1 cellular context compared by ENCODE assay signal in the genomic region with DNA sequence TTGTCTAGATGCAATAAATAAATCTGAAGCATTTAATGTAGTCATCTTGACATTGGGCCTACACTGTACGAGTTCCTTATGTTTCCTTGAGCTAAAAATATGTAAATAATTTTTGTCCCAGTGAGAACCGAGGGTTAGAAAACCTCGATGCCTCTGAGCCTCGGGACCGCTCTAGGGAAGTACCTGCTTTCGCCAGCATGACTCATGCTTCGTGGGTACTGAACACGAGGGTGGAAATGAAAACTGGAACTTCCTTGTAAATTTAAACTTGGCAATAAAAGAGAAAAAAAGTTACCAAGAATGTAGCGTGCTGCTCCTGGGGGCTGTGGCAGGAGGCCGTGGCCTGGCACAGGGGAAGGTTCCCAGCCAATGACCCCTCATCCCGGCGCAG.
A peak's percentile ranks its signal among the peaks of the same experiment; 100 is the strongest.
TF ChIP-seq lines count a peak whose summit lies in the region.

No MANE protein-coding gene starts in this region.

TF ChIP-seq in GM12878, 131 proteins besides CTCF, POLR2A, EP300 and RAD21 (continued from another document):
- TF ChIP-seq, protein P1, sequence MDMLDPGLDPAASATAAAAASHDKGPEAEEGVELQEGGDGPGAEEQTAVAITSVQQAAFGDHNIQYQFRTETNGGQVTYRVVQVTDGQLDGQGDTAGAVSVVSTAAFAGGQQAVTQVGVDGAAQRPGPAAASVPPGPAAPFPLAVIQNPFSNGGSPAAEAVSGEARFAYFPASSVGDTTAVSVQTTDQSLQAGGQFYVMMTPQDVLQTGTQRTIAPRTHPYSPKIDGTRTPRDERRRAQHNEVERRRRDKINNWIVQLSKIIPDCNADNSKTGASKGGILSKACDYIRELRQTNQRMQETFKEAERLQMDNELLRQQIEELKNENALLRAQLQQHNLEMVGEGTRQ (IDR thresholded peaks at IDR 0.05; ENCODE audit: borderline replicate concordance, low read depth, low read length) = no peak
- TF ChIP-seq IRF4 (IDR thresholded peaks at IDR 0.05; ENCODE audit: low read depth, low read length) (no peak), ZNF384 (IDR thresholded peaks at IDR 0.05; ENCODE audit: borderline replicate concordance, low read depth, low read length) (peak; percentile 9; the same call in 1 of the 2 replicates), LARP7 (IDR thresholded peaks at IDR 0.05) (no peak), CHD4 (IDR thresholded peaks at IDR 0.05) (no peak), MYB (IDR thresholded peaks at IDR 0.05; ENCODE audit: borderline replicate concordance, low read depth, low read length) (no peak)
- TF ChIP-seq, protein P2, sequence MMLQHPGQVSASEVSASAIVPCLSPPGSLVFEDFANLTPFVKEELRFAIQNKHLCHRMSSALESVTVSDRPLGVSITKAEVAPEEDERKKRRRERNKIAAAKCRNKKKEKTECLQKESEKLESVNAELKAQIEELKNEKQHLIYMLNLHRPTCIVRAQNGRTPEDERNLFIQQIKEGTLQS (IDR thresholded peaks at IDR 0.05; ENCODE audit: borderline replicate concordance, extremely low read depth, low read depth, low read length) = no peak
